Comparison of ENCODE assay signal across 8 cellular contexts in the genomic region with DNA sequence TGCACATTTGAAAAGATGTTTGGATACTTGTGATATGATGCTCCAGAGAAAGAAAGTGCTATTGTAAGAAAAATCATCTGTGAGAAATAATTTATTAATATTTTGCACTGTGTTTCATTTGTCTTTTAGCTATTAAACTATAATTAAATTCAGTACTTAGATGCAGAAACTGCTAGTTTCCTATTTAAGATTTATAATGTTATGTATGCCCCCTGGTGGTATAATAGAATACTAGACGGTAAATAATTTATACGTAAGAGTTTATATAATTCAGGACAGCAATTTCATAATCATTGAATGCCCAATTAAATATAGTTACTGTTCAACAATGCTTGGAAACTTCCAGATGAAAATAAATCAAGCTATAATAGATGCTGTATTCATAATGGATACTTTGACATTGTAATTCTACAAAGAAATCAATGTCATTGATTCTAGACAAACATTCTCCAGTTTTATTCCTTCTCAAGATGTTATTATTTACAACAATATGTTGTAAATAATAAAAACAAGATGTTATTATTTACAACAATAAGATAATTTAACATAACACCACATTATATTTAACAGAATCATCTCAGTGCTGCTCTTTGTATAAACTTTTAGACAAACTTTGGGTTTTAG.
DNase-seq lines count a peak whose midpoint lies in the region; ATAC-seq and TF ChIP-seq lines count a peak whose summit lies in the region.
"Had no signal": no experiment of that assay in that cellular context is flagged by ENCODE, and none has a peak within 500 bp of the region (broad histone marks: within the 10 kb centered on the region; RNA-seq: fewer than 3 reads in every experiment).

No MANE protein-coding gene starts in this region.

- TF ChIP-seq CTCF in GM12872 (IDR thresholded peaks at IDR 0.05; ENCODE audit: insufficient read depth, low read depth, low read length): 0 out of 3 replicates have a peak, but pooled peaks have one; percentile 14
- peak; percentile 47 to 63 (median 59) for TF ChIP-seq CTCF in right lobe of liver (IDR thresholded peaks at IDR 0.05)

- no peaks in the 10 kb centered on the region for H3K4me1 ChIP-seq in right lobe of liver

- CTCF ChIA-PET in activated naive CD4-positive, alpha-beta T cell treated with anti-CD3 and anti-CD28 coated beads for 36 hours (lab: Charles Lee): interaction anchor here (0.8 to 1.5 kb wide), 9 partner anchors 14 to 934 kb away, joined by 3 to 5 read pairs (median 3); no protein-coding TSS in a partner anchor

- no peak overlapping the region for H3K4me3 Mint-ChIP-seq in activated naive CD4-positive, alpha-beta T cell treated with anti-CD3 and anti-CD28 coated beads for 36 hours
- H3K4me3 Mint-ChIP-seq: T-helper 1 cell treated with Interleukin-12 subunit alpha and Interleukin-12 subunit beta and Interleukin-4 antibody, amounts not matched to agents 30 μg/mL and 1 μg/mL, for 36 hours had no signal

- intact Hi-C loops in right lobe of liver (cut with DNase I): no loop called here
- intact Hi-C loops in activated naive CD4-positive, alpha-beta T cell treated with anti-CD3 and anti-CD28 coated beads for 36 hours (cut with micrococcal nuclease): loop anchor here (1.0 to 5.0 kb wide), 4 partner anchors 184 to 1983 kb away; partner anchors contain the start of gene MAN2A1

- ATAC-seq in right lobe of liver: peak; percentile 52 to 61 (median 56)

- 2% methylated on average over 2 of the region's 2 CpGs for WGBS in right lobe of liver (ENCODE audit: insufficient coverage, low coverage, low lambda C conversion rate, missing lambda C conversion rate)

- no peaks in the 10 kb centered on the region for H3K9me3 Mint-ChIP-seq in activated naive CD4-positive, alpha-beta T cell treated with anti-CD3 and anti-CD28 coated beads for 36 hours
- H3K9me3 Mint-ChIP-seq: T-helper 1 cell treated with Interleukin-12 subunit alpha and Interleukin-12 subunit beta and Interleukin-4 antibody, amounts not matched to agents 30 μg/mL and 1 μg/mL, for 36 hours had no signal

- no peaks in the 10 kb centered on the region for H3K9me3 ChIP-seq in right lobe of liver

- H3K4me1 Mint-ChIP-seq in activated naive CD4-positive, alpha-beta T cell treated with anti-CD3 and anti-CD28 coated beads for 36 hours (ENCODE audit: low read depth): no peaks in the 10 kb centered on the region

- H3K36me3 ChIP-seq in right lobe of liver: no peaks in the 10 kb centered on the region

- no peaks in the 10 kb centered on the region for H3K36me3 Mint-ChIP-seq in activated naive CD4-positive, alpha-beta T cell treated with anti-CD3 and anti-CD28 coated beads for 36 hours (ENCODE audit: low read depth)

- H3K27ac ChIP-seq in right lobe of liver: no peak overlapping the region

- H3K4me3 ChIP-seq in right lobe of liver: no peak overlapping the region

- no peak for TF ChIP-seq POLR2A in right lobe of liver (IDR thresholded peaks at IDR 0.05)

- DNase-seq in NCI-H2029 treated with DMSO at 0.1 percent for 48 hours (lab: John Stamatoyannopoulos, UW) (peak; percentile 26), astrocyte of the hippocampus (ENCODE audit: low read depth, low spot score) (peak; percentile 41), right lobe of liver (no peak), NCI-H2107 (lab: John Stamatoyannopoulos, UW) (no peak)
- no peak for DNase-seq in activated CD4-positive, CD25-positive, alpha-beta regulatory T cell treated with anti-CD3 and anti-CD28 coated beads, Interleukin-2, amount 50 U/mL, for 72 hours
- no peak for DNase-seq in activated naive CD4-positive, alpha-beta T cell treated with anti-CD3 and anti-CD28 coated beads for 36 hours

- no peak overlapping the region for H3K27ac Mint-ChIP-seq in activated naive CD4-positive, alpha-beta T cell treated with anti-CD3 and anti-CD28 coated beads for 36 hours
- H3K27ac Mint-ChIP-seq: T-helper 1 cell treated with Interleukin-12 subunit alpha and Interleukin-12 subunit beta and Interleukin-4 antibody, amounts not matched to agents 30 μg/mL and 1 μg/mL, for 36 hours had no signal

- no peaks in the 10 kb centered on the region for H3K27me3 ChIP-seq in right lobe of liver

- H3K27me3 Mint-ChIP-seq in activated naive CD4-positive, alpha-beta T cell treated with anti-CD3 and anti-CD28 coated beads for 36 hours (ENCODE audit: low read depth): peaks cover 3% of the 10 kb centered on the region

Comparison
In these comparisons a context has a peak if more than half of its experiments do, and no peak if none do; other contexts are left out.
1. DNase-seq: peak in NCI-H2029 treated with DMSO at 0.1 percent for 48 hours (single experiment) and astrocyte of the hippocampus (single experiment); none in right lobe of liver (0 of 3), NCI-H2107 (single experiment), activated CD4-positive, CD25-positive, alpha-beta regulatory T cell treated with anti-CD3 and anti-CD28 coated beads, Interleukin-2, amount 50 U/mL, for 72 hours (single experiment) and activated naive CD4-positive, alpha-beta T cell treated with anti-CD3 and anti-CD28 coated beads for 36 hours (single experiment).